In genomic region chr16:57084257-57084770, GRCh38 we compare ENCODE assay signal across 8 cellular contexts.
DNase-seq lines count a peak whose midpoint lies in the region; ATAC-seq and TF ChIP-seq lines count a peak whose summit lies in the region.

No MANE protein-coding gene starts in this region.

- TF ChIP-seq CTCF in cardiac fibroblast (IDR thresholded peaks at IDR 0.05; ENCODE audit: low read depth, low read length), result peak; percentile 97

- peak in 10 of 14 donors; percentile 19 to 74 (median 42) for DNase-seq in C1 segment of cervical spinal cord (lab: John Stamatoyannopoulos, UW)
- peak; percentile 55 for DNase-seq in NCI-H1694 treated with DMSO at 0.1 percent for 48 hours (lab: John Stamatoyannopoulos, UW)
- peak; percentile 54 for DNase-seq in activated CD4-positive, CD25-positive, alpha-beta regulatory T cell treated with anti-CD3 and anti-CD28 coated beads, Interleukin-2, amount 50 U/mL, for 16 hours (ENCODE audit: low read depth, low spot score)
- DNase-seq in cardiac fibroblast (ENCODE audit: low read depth in 2 of 2), result peak; percentile 78 to 80
- peak; percentile 47 for DNase-seq in kidney glomerular epithelial cell (lab: John Stamatoyannopoulos, UW)
- DNase-seq in stimulated activated CD4-positive, alpha-beta T cell treated with anti-CD3 and anti-CD28 coated beads, Interleukin-2, amount 100 ng/mL, for 4 hours (ENCODE audit: low read depth), result peak; percentile 49

- H3K4me3 ChIP-seq in cardiac fibroblast (replicated peaks in 1 of 2; ENCODE audit: low read depth in 2 of 2, low read length in 2 of 2), result no peak overlapping the region

- peak; percentile 65 for ATAC-seq in GM21576 (IDR thresholded peaks at IDR 0.05; ENCODE audit: unreplicated experiment)
- no peak for ATAC-seq in HG03469 (IDR thresholded peaks at IDR 0.05; ENCODE audit: unreplicated experiment)
